In genomic region chr6:152271681-152272464, GRCh38 we compare ENCODE assay signal across 8 cellular contexts.
A peak's percentile ranks its signal among the peaks of the same experiment; 100 is the strongest.
DNase-seq lines count a peak whose midpoint lies in the region; ATAC-seq, FAIRE-seq and TF ChIP-seq lines count a peak whose summit lies in the region.

No MANE protein-coding gene starts in this region.

- H3K4me3 ChIP-seq in retinal pigment epithelial cell (ENCODE audit: low read length) = no peak overlapping the region

- H3K4me1 Mint-ChIP-seq in effector memory CD8-positive, alpha-beta T cell (ENCODE audit: low read depth in 2 of 2) = no peaks in the 10 kb centered on the region

- DNase-seq in GM19239 (ENCODE audit: insufficient read length, low spot score) = no peak
- no peak for DNase-seq in effector memory CD8-positive, alpha-beta T cell
- DNase-seq in retinal pigment epithelial cell (ENCODE audit: low read depth) = peak; percentile 54
- no peak for DNase-seq in NCI-H2029 treated with DMSO at 0.1 percent for 48 hours (lab: John Stamatoyannopoulos, UW)
- no peak for DNase-seq in GDM1 (lab: John Stamatoyannopoulos, UW)
- DNase-seq in NCI-H526 (lab: John Stamatoyannopoulos, UW) = no peak
- DNase-seq in NCI-H1417 treated with DMSO at 0.1 percent for 48 hours (lab: John Stamatoyannopoulos, UW) = no peak

- TF ChIP-seq CTCF in retinal pigment epithelial cell (conservative IDR thresholded peaks at IDR 0.05; ENCODE audit: low read depth, low read length) = no peak

- peaks cover 73% of the 10 kb centered on the region for H3K36me3 Mint-ChIP-seq in effector memory CD8-positive, alpha-beta T cell (ENCODE audit: insufficient read depth)

- H3K9me3 Mint-ChIP-seq in effector memory CD8-positive, alpha-beta T cell = no peaks in the 10 kb centered on the region

- peak; percentile 53 for ATAC-seq in HG03457 (IDR thresholded peaks at IDR 0.05; ENCODE audit: unreplicated experiment)
- ATAC-seq in effector memory CD8-positive, alpha-beta T cell (replicated peaks) = no peak

- peak overlapping the region; percentile 46 to 79 for H3K27ac Mint-ChIP-seq in effector memory CD8-positive, alpha-beta T cell

- H3K27me3 Mint-ChIP-seq in effector memory CD8-positive, alpha-beta T cell = no peaks in the 10 kb centered on the region

- FAIRE-seq in GM19239 (lab: Jason Lieb, UNC) = peak; percentile 66

- no peak overlapping the region for H3K4me3 Mint-ChIP-seq in effector memory CD8-positive, alpha-beta T cell
